ENCODE assay signal across 22 cellular contexts in the genomic region with DNA sequence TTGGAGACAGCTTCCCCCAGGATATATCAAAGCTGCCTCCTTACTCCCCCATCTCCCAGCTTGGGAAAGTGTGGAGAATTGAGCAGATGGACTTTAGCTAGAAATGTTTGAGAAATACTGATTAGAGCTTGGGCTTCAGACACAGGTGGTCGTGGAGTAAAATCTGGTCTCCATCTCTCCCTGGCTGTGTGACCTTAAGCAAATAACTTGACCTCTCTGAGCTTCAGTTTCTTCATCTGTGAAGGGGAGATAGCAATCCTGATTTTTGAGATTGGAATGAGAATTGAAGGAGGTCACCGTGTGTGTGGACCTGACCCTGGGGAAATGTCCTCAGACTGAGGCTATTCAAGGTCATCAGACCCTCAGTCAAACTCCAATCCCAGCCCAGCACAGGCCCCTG. TPM values are rescaled to one million over a fixed set of nuclear protein-coding genes. Genes with fewer than 3 reads are reported as not detected.
DNase-seq lines count a peak whose midpoint lies in the region; ATAC-seq, FAIRE-seq and TF ChIP-seq lines count a peak whose summit lies in the region.
"Had no signal": no experiment of that assay in that cellular context is flagged by ENCODE, and none has a peak within 500 bp of the region (broad histone marks: within the 10 kb centered on the region; RNA-seq: fewer than 3 reads in every experiment).

No MANE protein-coding gene starts in this region.

- H4K20me1 ChIP-seq in K562 (replicated peaks; ENCODE audit: control insufficient read depth, insufficient read depth, low read length): no peaks in the 10 kb centered on the region

- CTCF ChIA-PET in CD8-positive, alpha-beta T cell (lab: Charles Lee): interaction anchor here (1.1 to 4.5 kb wide), 2 partner anchors 10 to 61 kb away, joined by 3 to 18 read pairs; no protein-coding TSS in a partner anchor
- CTCF ChIA-PET in K562 (lab: Yijun Ruan, JAX; ENCODE audit: low intra/inter-chr PET ratio): no interaction called here

- intact Hi-C loops in CD8-positive, alpha-beta T cell (cut with DNase I, micrococcal nuclease): no loop called here
- intact Hi-C loops in K562 (cut with micrococcal nuclease): no loop called here

- TF ChIP-seq POLR2A in K562 (conservative IDR thresholded peaks at IDR 0.05): no peak

- H3K27ac Mint-ChIP-seq in T-helper 1 cell treated with Interleukin-12 subunit alpha and Interleukin-12 subunit beta and Interleukin-4 antibody, amounts not matched to agents 30 μg/mL and 1 μg/mL, for 36 hours: peak overlapping the region; percentile 78
- peak overlapping the region; percentile 18 for H3K27ac Mint-ChIP-seq in CD8-positive, alpha-beta T cell
- peak overlapping the region; percentile 84 to 99 for H3K27ac Mint-ChIP-seq in natural killer cell treated with Interleukin-12 subunit alpha and Interleukin-12 subunit beta and Interleukin-15 and Interleukin-18, amount 100 ng/mL, for 72 hours
- H3K27ac Mint-ChIP-seq in mesothelial cell of epicardium: no peak overlapping the region

- no peaks in the 10 kb centered on the region for H3K9me3 ChIP-seq in CD8-positive, alpha-beta T cell (ENCODE audit: low read length)
- H3K9me3 ChIP-seq in K562 (replicated peaks; ENCODE audit: control insufficient read depth, insufficient read depth, low read depth, low read length): no peaks in the 10 kb centered on the region
- H3K9me3 ChIP-seq: BE2C had no signal

- no peak overlapping the region; a peak in 1 of 4 replicates for H3K9ac ChIP-seq in K562 (ENCODE audit: insufficient read depth in 1 of 2, low read depth in 2 of 2, low read length in 2 of 2)

- DNase-seq in T-helper 1 cell (no peak), K562 (ENCODE audit: extremely low read depth in 1 of 4, low spot score in 3 of 4) (no peak), glomerular visceral epithelial cell (ENCODE audit: extremely low spot score) (no peak), mesothelial cell of epicardium (ENCODE audit: low spot score in 2 of 2, unreplicated experiment in 2 of 2) (no peak), COLO829 (ENCODE audit: low spot score) (no peak)
- no peak for DNase-seq in CD8-positive, alpha-beta T cell
- DNase-seq in natural killer cell treated with Interleukin-12 subunit alpha and Interleukin-12 subunit beta and Interleukin-15 and Interleukin-18, amount 100 ng/mL, for 72 hours (ENCODE audit: low spot score): no peak
- DNase-seq: BE2C, DMS 273 treated with DMSO at 0.1 percent for 48 hours, GOT3, NCI-H187, NCI-H345, NCI-H526 treated with DMSO at 0.1 percent for 48 hours, OCI-M1, RPMI8226, SIG-M5 had no signal

- TF ChIP-seq CTCF in CD8-positive, alpha-beta T cell (IDR thresholded peaks at IDR 0.05): no peak
- TF ChIP-seq CTCF in K562 (IDR thresholded peaks at IDR 0.05 in 2 of 3, conservative IDR thresholded peaks at IDR 0.05 in 1 of 3; ENCODE audit: insufficient read depth in 2 of 3, low read depth in 1 of 3, low read length in 3 of 3) (no peak), mesothelial cell of epicardium (IDR thresholded peaks at IDR 0.05; ENCODE audit: unreplicated experiment) (no peak)

- H3K4me1 ChIP-seq in CD8-positive, alpha-beta T cell (ENCODE audit: insufficient read depth, low read length): no peaks in the 10 kb centered on the region
- peaks cover 0 to 9% of the 10 kb centered on the region in 2 experiments; a peak in 2 of 5 replicates for H3K4me1 ChIP-seq in K562 (replicated peaks in 1 of 2; ENCODE audit: control insufficient read depth in 2 of 2, insufficient read depth in 2 of 2, low read length in 2 of 2)
- H3K4me1 ChIP-seq: BE2C had no signal

- no peak for TF ChIP-seq EP300 in K562 (IDR thresholded peaks at IDR 0.05; ENCODE audit: low read length)

- H3K36me3 ChIP-seq in CD8-positive, alpha-beta T cell (ENCODE audit: insufficient read depth, low read length): no peaks in the 10 kb centered on the region
- no peaks in the 10 kb centered on the region for H3K36me3 ChIP-seq in K562 (ENCODE audit: control insufficient read depth, insufficient read depth, low read length)
- H3K36me3 ChIP-seq: BE2C had no signal

- no peak for TF ChIP-seq RAD21 in K562 (CRISPR knock-in tag; conservative IDR thresholded peaks at IDR 0.05 in 1 of 2, IDR thresholded peaks at IDR 0.05 in 1 of 2)

- no peak for FAIRE-seq in K562 (lab: Jason Lieb, UNC)
- FAIRE-seq: GM12891, GM18507 had no signal

- in situ Hi-C loops in K562 (cut with MboI): no loop called here

- no peak overlapping the region for H2AFZ ChIP-seq in K562 (ENCODE audit: low read depth, low read length)

- no peak overlapping the region for H3K27ac ChIP-seq in CD8-positive, alpha-beta T cell (ENCODE audit: low read depth, low read length)
- no peak overlapping the region for H3K27ac ChIP-seq in K562 (ENCODE audit: extremely low read depth, low read depth, low read length)
- H3K27ac ChIP-seq: 22Rv1 had no signal

- no peak overlapping the region for H3K4me3 Mint-ChIP-seq in T-helper 1 cell treated with Interleukin-12 subunit alpha and Interleukin-12 subunit beta and Interleukin-4 antibody, amounts not matched to agents 30 μg/mL and 1 μg/mL, for 36 hours
- no peak overlapping the region for H3K4me3 Mint-ChIP-seq in CD8-positive, alpha-beta T cell
- peak overlapping the region; percentile 94 for H3K4me3 Mint-ChIP-seq in natural killer cell treated with Interleukin-12 subunit alpha and Interleukin-12 subunit beta and Interleukin-15 and Interleukin-18, amount 100 ng/mL, for 72 hours
- no peak overlapping the region for H3K4me3 Mint-ChIP-seq in mesothelial cell of epicardium

- BruUV-seq in K562 (replicated peaks; lab: Mats Ljungman, UMichigan): no TSS peak

- POLR2A ChIA-PET in CD8-positive, alpha-beta T cell (lab: Charles Lee): interaction anchor here (0.5 kb wide), 1 partner anchor 38 kb away, joined by 3 read pairs; no protein-coding TSS in a partner anchor
- POLR2A ChIA-PET in K562 (lab: Yijun Ruan, JAX): no interaction called here

- H3K9me1 ChIP-seq in K562 (ENCODE audit: control insufficient read depth, insufficient read depth, low read length): no peaks in the 10 kb centered on the region

- H3K4me3 ChIP-seq in CD8-positive, alpha-beta T cell (ENCODE audit: low read depth, low read length): no peak overlapping the region
- no peak overlapping the region for H3K4me3 ChIP-seq in K562

- peaks cover 4% of the 10 kb centered on the region for H3K36me3 Mint-ChIP-seq in T-helper 1 cell treated with Interleukin-12 subunit alpha and Interleukin-12 subunit beta and Interleukin-4 antibody, amounts not matched to agents 30 μg/mL and 1 μg/mL, for 36 hours (ENCODE audit: low read depth)
- no peaks in the 10 kb centered on the region for H3K36me3 Mint-ChIP-seq in CD8-positive, alpha-beta T cell
- H3K36me3 Mint-ChIP-seq in natural killer cell treated with Interleukin-12 subunit alpha and Interleukin-12 subunit beta and Interleukin-15 and Interleukin-18, amount 100 ng/mL, for 72 hours: peaks cover 21% of the 10 kb centered on the region
- H3K36me3 Mint-ChIP-seq in mesothelial cell of epicardium: no peaks in the 10 kb centered on the region

- ATAC-seq in CD8-positive, alpha-beta T cell: no peak
- ATAC-seq in K562: no peak
- no peak for ATAC-seq in natural killer cell treated with Interleukin-12 subunit alpha and Interleukin-12 subunit beta and Interleukin-15 and Interleukin-18, amount 100 ng/mL, for 72 hours

- no peaks in the 10 kb centered on the region for H3K9me3 Mint-ChIP-seq in T-helper 1 cell treated with Interleukin-12 subunit alpha and Interleukin-12 subunit beta and Interleukin-4 antibody, amounts not matched to agents 30 μg/mL and 1 μg/mL, for 36 hours
- no peaks in the 10 kb centered on the region for H3K9me3 Mint-ChIP-seq in CD8-positive, alpha-beta T cell
- no peaks in the 10 kb centered on the region for H3K9me3 Mint-ChIP-seq in natural killer cell treated with Interleukin-12 subunit alpha and Interleukin-12 subunit beta and Interleukin-15 and Interleukin-18, amount 100 ng/mL, for 72 hours
- H3K9me3 Mint-ChIP-seq in mesothelial cell of epicardium: no peaks in the 10 kb centered on the region

- H3K27me3 ChIP-seq in CD8-positive, alpha-beta T cell (ENCODE audit: insufficient read depth, low read length): no peaks in the 10 kb centered on the region
- peaks cover 0 to 12% of the 10 kb centered on the region in 2 experiments; a peak in 1 of 5 replicates for H3K27me3 ChIP-seq in K562 (ENCODE audit: control insufficient read depth in 2 of 2, insufficient read depth in 2 of 2, low read length in 2 of 2)
- H3K27me3 ChIP-seq: BE2C had no signal

- no peaks in the 10 kb centered on the region for H3K79me2 ChIP-seq in K562 (ENCODE audit: control insufficient read depth, insufficient read depth, low read length)

- H3K4me1 Mint-ChIP-seq in T-helper 1 cell treated with Interleukin-12 subunit alpha and Interleukin-12 subunit beta and Interleukin-4 antibody, amounts not matched to agents 30 μg/mL and 1 μg/mL, for 36 hours (ENCODE audit: low read depth): peaks cover 46% of the 10 kb centered on the region
- H3K4me1 Mint-ChIP-seq in CD8-positive, alpha-beta T cell (ENCODE audit: low read depth): peaks cover 2% of the 10 kb centered on the region
- H3K4me1 Mint-ChIP-seq in natural killer cell treated with Interleukin-12 subunit alpha and Interleukin-12 subunit beta and Interleukin-15 and Interleukin-18, amount 100 ng/mL, for 72 hours (ENCODE audit: low read depth in 2 of 2): peaks cover 82% of the 10 kb centered on the region in 2 donors
- no peaks in the 10 kb centered on the region for H3K4me1 Mint-ChIP-seq in mesothelial cell of epicardium

- no peaks in the 10 kb centered on the region for H3K27me3 Mint-ChIP-seq in T-helper 1 cell treated with Interleukin-12 subunit alpha and Interleukin-12 subunit beta and Interleukin-4 antibody, amounts not matched to agents 30 μg/mL and 1 μg/mL, for 36 hours (ENCODE audit: low read depth)
- H3K27me3 Mint-ChIP-seq in CD8-positive, alpha-beta T cell (ENCODE audit: low read depth): no peaks in the 10 kb centered on the region
- H3K27me3 Mint-ChIP-seq in natural killer cell treated with Interleukin-12 subunit alpha and Interleukin-12 subunit beta and Interleukin-15 and Interleukin-18, amount 100 ng/mL, for 72 hours: no peaks in the 10 kb centered on the region
- no peaks in the 10 kb centered on the region for H3K27me3 Mint-ChIP-seq in mesothelial cell of epicardium (ENCODE audit: low read depth)

- 0% methylated on average over 2 of the region's 2 CpGs for WGBS in K562 (ENCODE audit: insufficient coverage, low coverage, missing lambda C conversion rate)

- no peak overlapping the region for H3K4me2 ChIP-seq in K562 (ENCODE audit: insufficient read depth, low read length)

RNA-seq across cellular contexts. Expression of gene GNLY, which starts 3.6 kb away (rescaled TPM):
- 10 to 100 TPM; 90.8 to 92.9 TPM for total RNA-seq in CD8-positive, alpha-beta T cell
- 0.21 TPM in 1 of 2 replicates, not detected in the other for total RNA-seq in K562 (2011; cell fraction: chromatin; rRNA removed; ENCODE audit: low replicate concordance)
- not detected in 2 replicates for total RNA-seq in K562 (2011; cell fraction: nucleolus; rRNA removed)
- total RNA-seq in K562 (2011; cell fraction: nucleoplasm; rRNA removed): 0.99 TPM in 1 of 2 replicates, not detected in the other
- total RNA-seq in K562 (2014; rRNA removed) (not detected in 2 replicates), K562 (2014; rRNA removed; fragmentation: Illumina TruSeq; extraction: Trizol) (not detected in 2 replicates), K562 (2015; rRNA removed; fragmentation: Illumina TruSeq; extraction: Trizol) (not detected in 2 replicates), K562 (2021) (not detected in 2 replicates), mesothelial cell of epicardium (0.43 TPM in 1 of 3 replicates, not detected in the others)
- polyA plus RNA-seq in K562 (2011; rRNA removed) (not detected in 2 replicates), K562 (2014; fragmentation: Illumina TruSeq; extraction: Trizol) (not detected in 2 replicates), K562 (2014; fragmentation: Nextera tagmentation; extraction: Ambion mirVana) (not detected), K562 (2014; rRNA removed) (not detected in 2 replicates)
- polyA plus RNA-seq in K562 (2011; cell fraction: cytosol; rRNA removed): 0.03 TPM in 1 of 2 replicates, not detected in the other
- polyA plus RNA-seq in K562 (2011; cell fraction: nucleus; rRNA removed): 0.06 TPM in 1 of 2 replicates, not detected in the other
- 0.37 TPM in 1 of 2 replicates, not detected in the other for polyA plus RNA-seq in K562 (2012)
- not detected in 2 replicates for polyA minus RNA-seq in K562 (2011; rRNA and poly(A)+ RNA removed)
- polyA minus RNA-seq in K562 (2011; cell fraction: cytosol; rRNA and poly(A)+ RNA removed): not detected in 2 replicates
- not detected in 2 replicates for polyA minus RNA-seq in K562 (2011; cell fraction: nucleus; rRNA and poly(A)+ RNA removed)
- 100 to 1,000 TPM; 599 to 903 TPM for total RNA-seq in natural killer cell treated with Interleukin-12 subunit alpha and Interleukin-12 subunit beta and Interleukin-15 and Interleukin-18, amount 100 ng/mL, for 72 hours
- total RNA-seq: Daoy, LHCN-M2 had no signal

RNA-seq across cellular contexts. Expression of gene SFTPB, which starts 29.7 kb away (rescaled TPM):
- total RNA-seq in CD8-positive, alpha-beta T cell: not detected
- not detected in 2 replicates for total RNA-seq in K562 (2011; cell fraction: chromatin; rRNA removed; ENCODE audit: low replicate concordance)
- not detected in 2 replicates for total RNA-seq in K562 (2011; cell fraction: nucleolus; rRNA removed)
- total RNA-seq in K562 (2011; cell fraction: nucleoplasm; rRNA removed): not detected in 2 replicates
- total RNA-seq in K562 (2014; rRNA removed) (not detected in 2 replicates), K562 (2014; rRNA removed; fragmentation: Illumina TruSeq; extraction: Trizol) (not detected in 2 replicates), K562 (2015; rRNA removed; fragmentation: Illumina TruSeq; extraction: Trizol) (not detected in 2 replicates), K562 (2021) (7.0 and 8.5 TPM in 2 replicates), mesothelial cell of epicardium (not detected in 3 replicates)
- polyA plus RNA-seq in K562 (2011; rRNA removed) (not detected in 2 replicates), K562 (2014; fragmentation: Illumina TruSeq; extraction: Trizol) (not detected in 2 replicates), K562 (2014; fragmentation: Nextera tagmentation; extraction: Ambion mirVana) (under 1 TPM in 1 of 2 experiments, not detected in 1; 0.03 TPM), K562 (2014; rRNA removed) (not detected in 2 replicates)
- polyA plus RNA-seq in K562 (2011; cell fraction: cytosol; rRNA removed): not detected in 2 replicates
- polyA plus RNA-seq in K562 (2011; cell fraction: nucleus; rRNA removed): not detected in 2 replicates
- polyA plus RNA-seq in K562 (2012): not detected in 2 replicates
- polyA minus RNA-seq in K562 (2011; rRNA and poly(A)+ RNA removed): not detected in 2 replicates
- not detected in 2 replicates for polyA minus RNA-seq in K562 (2011; cell fraction: cytosol; rRNA and poly(A)+ RNA removed)
- not detected in 2 replicates for polyA minus RNA-seq in K562 (2011; cell fraction: nucleus; rRNA and poly(A)+ RNA removed)
- total RNA-seq in natural killer cell treated with Interleukin-12 subunit alpha and Interleukin-12 subunit beta and Interleukin-15 and Interleukin-18, amount 100 ng/mL, for 72 hours: not detected
- total RNA-seq: Daoy, LHCN-M2 had no signal

RNA-seq across cellular contexts. Expression of gene ATOH8, which starts 56.1 kb away (rescaled TPM):
- under 1 TPM; 0.22 to 0.39 TPM for total RNA-seq in CD8-positive, alpha-beta T cell
- not detected in 2 replicates for total RNA-seq in K562 (2011; cell fraction: chromatin; rRNA removed; ENCODE audit: low replicate concordance)
- not detected in 2 replicates for total RNA-seq in K562 (2011; cell fraction: nucleolus; rRNA removed)
- not detected in 2 replicates for total RNA-seq in K562 (2011; cell fraction: nucleoplasm; rRNA removed)
- total RNA-seq in K562 (2014; rRNA removed) (not detected in 2 replicates), K562 (2014; rRNA removed; fragmentation: Illumina TruSeq; extraction: Trizol) (not detected in 2 replicates), K562 (2015; rRNA removed; fragmentation: Illumina TruSeq; extraction: Trizol) (not detected in 2 replicates), K562 (2021) (not detected in 2 replicates), mesothelial cell of epicardium (12.6 to 13.8 TPM (median 12.7 TPM) in 3 replicates)
- polyA plus RNA-seq in K562 (2011; rRNA removed) (not detected in 2 replicates), K562 (2014; fragmentation: Illumina TruSeq; extraction: Trizol) (not detected in 2 replicates), K562 (2014; fragmentation: Nextera tagmentation; extraction: Ambion mirVana) (not detected), K562 (2014; rRNA removed) (not detected in 2 replicates)
- polyA plus RNA-seq in K562 (2011; cell fraction: cytosol; rRNA removed): not detected in 2 replicates
- not detected in 2 replicates for polyA plus RNA-seq in K562 (2011; cell fraction: nucleus; rRNA removed)
- polyA plus RNA-seq in K562 (2012): not detected in 2 replicates
- not detected in 2 replicates for polyA minus RNA-seq in K562 (2011; rRNA and poly(A)+ RNA removed)
- polyA minus RNA-seq in K562 (2011; cell fraction: cytosol; rRNA and poly(A)+ RNA removed): not detected in 2 replicates
- polyA minus RNA-seq in K562 (2011; cell fraction: nucleus; rRNA and poly(A)+ RNA removed): not detected in 2 replicates
- not detected for total RNA-seq in natural killer cell treated with Interleukin-12 subunit alpha and Interleukin-12 subunit beta and Interleukin-15 and Interleukin-18, amount 100 ng/mL, for 72 hours

Comparison
In these comparisons a context has a peak if more than half of its experiments do, and no peak if none do; other contexts are left out.
1. RNA of gene GNLY, which starts 3.6 kb away (total RNA-seq): 599 to 903 TPM in natural killer cell treated with Interleukin-12 subunit alpha and Interleukin-12 subunit beta and Interleukin-15 and Interleukin-18, amount 100 ng/mL, for 72 hours and 90.8 to 92.9 TPM in CD8-positive, alpha-beta T cell; 0.43 TPM in mesothelial cell of epicardium and 0.21 to 0.99 TPM in K562; every median in the first group is over 10 times any median in the second.